Comparison of ENCODE assay signal across 19 cellular contexts in the genomic region with DNA sequence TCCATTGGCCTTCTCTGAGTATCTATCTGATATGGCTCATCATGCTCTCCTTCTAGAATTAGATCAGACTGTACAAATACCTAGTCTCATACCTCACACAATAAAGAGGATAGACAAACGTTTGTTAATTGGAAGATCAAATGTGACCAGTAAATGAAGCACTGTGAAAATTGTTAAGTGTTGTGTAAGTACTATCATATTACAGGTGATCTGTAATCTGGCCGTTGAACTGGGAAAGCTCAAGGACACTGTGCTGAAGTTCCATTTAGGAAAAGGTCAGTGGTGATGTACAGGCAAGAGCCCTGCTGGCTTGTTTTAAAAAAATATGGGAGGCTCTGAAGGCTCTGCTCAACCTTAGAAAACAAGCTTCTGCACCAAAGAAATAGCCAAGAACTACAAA. TPM values are rescaled to one million over a fixed set of nuclear protein-coding genes. Genes with fewer than 3 reads are reported as not detected.
DNase-seq lines count a peak whose midpoint lies in the region; ATAC-seq and TF ChIP-seq lines count a peak whose summit lies in the region.
"Had no signal": no experiment of that assay in that cellular context is flagged by ENCODE, and none has a peak within 500 bp of the region (broad histone marks: within the 10 kb centered on the region; RNA-seq: fewer than 3 reads in every experiment).

No MANE protein-coding gene starts in this region.

- DNase-seq in activated CD8-positive, alpha-beta T cell treated with anti-CD3 and anti-CD28 coated beads for 36 hours, result no peak
- DNase-seq in activated CD8-positive, alpha-beta T cell treated with anti-CD3 and anti-CD28 coated beads, Interleukin-2, amount 10 ng/mL, durations not matched to agents 7 days and 5 days, result no peak
- DNase-seq in NCI-H146 treated with DMSO at 0.1 percent for 48 hours (lab: John Stamatoyannopoulos, UW; ENCODE audit: unreplicated experiment) (peak; percentile 12), psoas muscle (no peak), prostate gland (ENCODE audit: low spot score) (no peak), WTC11 (ENCODE audit: low spot score) (no peak), NCI-H187 treated with DMSO at 0.1 percent for 48 hours (lab: John Stamatoyannopoulos, UW) (no peak)
- DNase-seq: activated naive CD4-positive, alpha-beta T cell treated with anti-CD3 and anti-CD28 coated beads for 36 hours; foreskin keratinocyte; left colon; mucosa of descending colon; NCI-H345; sigmoid colon; stimulated activated CD4-positive, alpha-beta T cell treated with anti-CD3 and anti-CD28 coated beads, Interleukin-2, amount 100 ng/mL, for 48 hours had no signal

- CTCF ChIA-PET in activated CD8-positive, alpha-beta T cell treated with anti-CD3 and anti-CD28 coated beads for 36 hours (lab: Charles Lee), result no interaction called here
- CTCF ChIA-PET in activated CD8-positive, alpha-beta T cell treated with anti-CD3 and anti-CD28 coated beads, Interleukin-2, amount 10 ng/mL, durations not matched to agents 7 days and 5 days (lab: Charles Lee), result no interaction called here
- CTCF ChIA-PET in WTC11 (lab: Charles Lee), result no interaction called here

- no peaks in the 10 kb centered on the region for H3K9me3 ChIP-seq in psoas muscle
- H3K9me3 ChIP-seq in prostate gland, result no peaks in the 10 kb centered on the region
- H3K9me3 ChIP-seq: mucosa of descending colon, sigmoid colon, SJSA1 had no signal

- peaks cover 54% of the 10 kb centered on the region for H3K4me1 ChIP-seq in psoas muscle
- no peaks in the 10 kb centered on the region for H3K4me1 ChIP-seq in prostate gland (replicated peaks)
- H3K4me1 ChIP-seq: SJSA1 had no signal

- H3K36me3 ChIP-seq in psoas muscle (ENCODE audit: insufficient read depth in 1 of 2, low read depth in 1 of 2), result peaks cover 2 to 65% of the 10 kb centered on the region in 2 donors
- no peaks in the 10 kb centered on the region for H3K36me3 ChIP-seq in prostate gland

- H3K9me3 Mint-ChIP-seq in activated CD8-positive, alpha-beta T cell treated with anti-CD3 and anti-CD28 coated beads for 36 hours, result no peaks in the 10 kb centered on the region
- H3K9me3 Mint-ChIP-seq in activated CD8-positive, alpha-beta T cell treated with anti-CD3 and anti-CD28 coated beads, Interleukin-2, amount 10 ng/mL, durations not matched to agents 7 days and 5 days (ENCODE audit: insufficient read depth), result no peaks in the 10 kb centered on the region
- H3K9me3 Mint-ChIP-seq in activated naive CD8-positive, alpha-beta T cell (ENCODE audit: low read depth), result no peaks in the 10 kb centered on the region
- H3K9me3 Mint-ChIP-seq in WTC11, result no peaks in the 10 kb centered on the region
- H3K9me3 Mint-ChIP-seq: activated naive CD4-positive, alpha-beta T cell treated with anti-CD3 and anti-CD28 coated beads for 36 hours had no signal

- no peak overlapping the region for H3K4me3 Mint-ChIP-seq in activated CD8-positive, alpha-beta T cell treated with anti-CD3 and anti-CD28 coated beads for 36 hours
- no peak overlapping the region for H3K4me3 Mint-ChIP-seq in activated CD8-positive, alpha-beta T cell treated with anti-CD3 and anti-CD28 coated beads, Interleukin-2, amount 10 ng/mL, durations not matched to agents 7 days and 5 days
- no peak overlapping the region for H3K4me3 Mint-ChIP-seq in activated naive CD8-positive, alpha-beta T cell
- no peak overlapping the region for H3K4me3 Mint-ChIP-seq in WTC11
- H3K4me3 Mint-ChIP-seq: activated naive CD4-positive, alpha-beta T cell treated with anti-CD3 and anti-CD28 coated beads for 36 hours had no signal

- peak overlapping the region; percentile 4 for H3K27ac Mint-ChIP-seq in activated CD8-positive, alpha-beta T cell treated with anti-CD3 and anti-CD28 coated beads for 36 hours
- no peak overlapping the region for H3K27ac Mint-ChIP-seq in activated CD8-positive, alpha-beta T cell treated with anti-CD3 and anti-CD28 coated beads, Interleukin-2, amount 10 ng/mL, durations not matched to agents 7 days and 5 days
- peak overlapping the region; percentile 76 for H3K27ac Mint-ChIP-seq in activated naive CD8-positive, alpha-beta T cell
- no peak overlapping the region for H3K27ac Mint-ChIP-seq in WTC11
- H3K27ac Mint-ChIP-seq: activated naive CD4-positive, alpha-beta T cell treated with anti-CD3 and anti-CD28 coated beads for 36 hours had no signal

- 28 to 38% (median 28%) methylated on average over 2 of the region's 2 CpGs for WGBS in psoas muscle, 3 donors
- 44% methylated on average over 2 of the region's 2 CpGs for WGBS in prostate gland

- intact Hi-C loops in activated CD8-positive, alpha-beta T cell treated with anti-CD3 and anti-CD28 coated beads for 36 hours (cut with micrococcal nuclease), result no loop called here
- intact Hi-C loops in psoas muscle (cut with DNase I), result loop anchor here in 1 of 2 donors (2.0 kb wide), 1 partner anchor 14 kb away; no protein-coding TSS in a partner anchor
- intact Hi-C loops in prostate gland (cut with DNase I), result no loop called here

- H3K27me3 ChIP-seq in psoas muscle (ENCODE audit: insufficient read depth in 3 of 3, low read length in 2 of 3) (no peaks in the 10 kb centered on the region), prostate gland (replicated peaks; ENCODE audit: insufficient read depth) (no peaks in the 10 kb centered on the region)
- H3K27me3 ChIP-seq: foreskin keratinocyte, sigmoid colon, SJSA1 had no signal

- H3K4me1 Mint-ChIP-seq in activated CD8-positive, alpha-beta T cell treated with anti-CD3 and anti-CD28 coated beads for 36 hours (ENCODE audit: low read depth), result peaks cover 29% of the 10 kb centered on the region
- H3K4me1 Mint-ChIP-seq in activated CD8-positive, alpha-beta T cell treated with anti-CD3 and anti-CD28 coated beads, Interleukin-2, amount 10 ng/mL, durations not matched to agents 7 days and 5 days (ENCODE audit: low read depth), result peaks cover 22% of the 10 kb centered on the region
- peaks cover 41% of the 10 kb centered on the region for H3K4me1 Mint-ChIP-seq in activated naive CD8-positive, alpha-beta T cell (ENCODE audit: low read depth)
- peaks cover 6% of the 10 kb centered on the region for H3K4me1 Mint-ChIP-seq in WTC11

- no peak overlapping the region for H3K4me3 ChIP-seq in psoas muscle
- H3K4me3 ChIP-seq in prostate gland, result no peak overlapping the region
- H3K4me3 ChIP-seq: coronary artery, GM12878, mucosa of descending colon, sigmoid colon, SJSA1 had no signal

- peak overlapping the region; percentile 88 for H3K27ac ChIP-seq in psoas muscle
- no peak overlapping the region for H3K27ac ChIP-seq in prostate gland
- H3K27ac ChIP-seq: coronary artery, foreskin keratinocyte, sigmoid colon, SJSA1 had no signal

- POLR2A ChIA-PET in activated CD8-positive, alpha-beta T cell treated with anti-CD3 and anti-CD28 coated beads for 36 hours (lab: Charles Lee), result no interaction called here
- POLR2A ChIA-PET in activated CD8-positive, alpha-beta T cell treated with anti-CD3 and anti-CD28 coated beads, Interleukin-2, amount 10 ng/mL, durations not matched to agents 7 days and 5 days (lab: Charles Lee), result no interaction called here
- POLR2A ChIA-PET in WTC11 (lab: Charles Lee), result no interaction called here

- H3K27me3 Mint-ChIP-seq in activated CD8-positive, alpha-beta T cell treated with anti-CD3 and anti-CD28 coated beads for 36 hours, result no peaks in the 10 kb centered on the region
- H3K27me3 Mint-ChIP-seq in activated CD8-positive, alpha-beta T cell treated with anti-CD3 and anti-CD28 coated beads, Interleukin-2, amount 10 ng/mL, durations not matched to agents 7 days and 5 days (ENCODE audit: low read depth), result no peaks in the 10 kb centered on the region
- H3K27me3 Mint-ChIP-seq in activated naive CD8-positive, alpha-beta T cell, result no peaks in the 10 kb centered on the region
- H3K27me3 Mint-ChIP-seq in WTC11 (ENCODE audit: low read depth), result no peaks in the 10 kb centered on the region

- no peak for ATAC-seq in activated CD8-positive, alpha-beta T cell treated with anti-CD3 and anti-CD28 coated beads for 36 hours
- ATAC-seq in activated CD8-positive, alpha-beta T cell treated with anti-CD3 and anti-CD28 coated beads, Interleukin-2, amount 10 ng/mL, durations not matched to agents 7 days and 5 days, result no peak
- ATAC-seq in psoas muscle (peak; percentile 43 to 62 (median 58)), WTC11 (no peak)
- ATAC-seq: activated CD4-positive, CD25-positive, alpha-beta regulatory T cell treated with anti-CD3 and anti-CD28 coated beads, Interleukin-2, amount 50 U/mL, for 24 hours; foreskin keratinocyte; GM12878; left colon; mucosa of descending colon had no signal

- no peak for TF ChIP-seq POLR2A in prostate gland (IDR thresholded peaks at IDR 0.05)

- TF ChIP-seq CTCF in activated CD8-positive, alpha-beta T cell treated with anti-CD3 and anti-CD28 coated beads for 36 hours (IDR thresholded peaks at IDR 0.05), result no peak
- no peak for TF ChIP-seq CTCF in psoas muscle (IDR thresholded peaks at IDR 0.05)
- no peak for TF ChIP-seq CTCF in prostate gland (IDR thresholded peaks at IDR 0.05)
- no peak for TF ChIP-seq CTCF in WTC11 (IDR thresholded peaks at IDR 0.05)

- H3K36me3 Mint-ChIP-seq in activated CD8-positive, alpha-beta T cell treated with anti-CD3 and anti-CD28 coated beads for 36 hours (ENCODE audit: low read depth), result peaks cover 38% of the 10 kb centered on the region
- peaks cover 51% of the 10 kb centered on the region for H3K36me3 Mint-ChIP-seq in activated CD8-positive, alpha-beta T cell treated with anti-CD3 and anti-CD28 coated beads, Interleukin-2, amount 10 ng/mL, durations not matched to agents 7 days and 5 days (ENCODE audit: low read depth)
- H3K36me3 Mint-ChIP-seq in activated naive CD8-positive, alpha-beta T cell, result peaks cover 15% of the 10 kb centered on the region
- H3K36me3 Mint-ChIP-seq in WTC11, result peaks cover 6% of the 10 kb centered on the region

TF ChIP-seq in WTC11, 78 proteins besides CTCF, POLR2A, EP300 and RAD21 (continues in another document):
- no peak for TF ChIP-seq ESRRA (CRISPR knock-in tag; IDR thresholded peaks at IDR 0.05; ENCODE audit: borderline replicate concordance)
- TF ChIP-seq, protein P1, sequence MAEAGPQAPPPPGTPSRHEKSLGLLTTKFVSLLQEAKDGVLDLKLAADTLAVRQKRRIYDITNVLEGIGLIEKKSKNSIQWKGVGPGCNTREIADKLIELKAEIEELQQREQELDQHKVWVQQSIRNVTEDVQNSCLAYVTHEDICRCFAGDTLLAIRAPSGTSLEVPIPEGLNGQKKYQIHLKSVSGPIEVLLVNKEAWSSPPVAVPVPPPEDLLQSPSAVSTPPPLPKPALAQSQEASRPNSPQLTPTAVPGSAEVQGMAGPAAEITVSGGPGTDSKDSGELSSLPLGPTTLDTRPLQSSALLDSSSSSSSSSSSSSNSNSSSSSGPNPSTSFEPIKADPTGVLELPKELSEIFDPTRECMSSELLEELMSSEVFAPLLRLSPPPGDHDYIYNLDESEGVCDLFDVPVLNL (CRISPR knock-in tag; IDR thresholded peaks at IDR 0.05; ENCODE audit: borderline replicate concordance, low read depth), result no peak

RNA-seq across cellular contexts. Expression of gene CORO6, which starts 38.5 kb away (rescaled TPM):
- 10 to 100 TPM; 11.6 to 13.0 TPM for total RNA-seq in activated CD8-positive, alpha-beta T cell treated with anti-CD3 and anti-CD28 coated beads for 36 hours
- 1 to 10 TPM; 6.2 to 6.3 TPM for total RNA-seq in activated CD8-positive, alpha-beta T cell treated with anti-CD3 and anti-CD28 coated beads, Interleukin-2, amount 10 ng/mL, durations not matched to agents 7 days and 5 days
- total RNA-seq in psoas muscle (100 to 1,000 TPM; 478 to 710 (median 557) TPM), prostate gland (10 to 100 TPM; 23.4 to 33.5 TPM), WTC11 (2021) (6.4 to 8.9 TPM (median 7.5 TPM) in 3 replicates)
- polyA plus RNA-seq in psoas muscle, result 100 to 1,000 TPM; 182 to 495 (median 236) TPM

Comparison
In these comparisons a context has a peak if more than half of its experiments do, and no peak if none do; other contexts are left out.
1. H3K27ac Mint-ChIP-seq: peak in activated CD8-positive, alpha-beta T cell treated with anti-CD3 and anti-CD28 coated beads for 36 hours (single experiment) and activated naive CD8-positive, alpha-beta T cell (single experiment); none in activated CD8-positive, alpha-beta T cell treated with anti-CD3 and anti-CD28 coated beads, Interleukin-2, amount 10 ng/mL, durations not matched to agents 7 days and 5 days (single experiment) and WTC11 (single experiment).
2. ATAC-seq: peak in psoas muscle (4 of 4); none in activated CD8-positive, alpha-beta T cell treated with anti-CD3 and anti-CD28 coated beads for 36 hours (single experiment), activated CD8-positive, alpha-beta T cell treated with anti-CD3 and anti-CD28 coated beads, Interleukin-2, amount 10 ng/mL, durations not matched to agents 7 days and 5 days (single experiment) and WTC11 (single experiment).
3. RNA of gene CORO6, which starts 38.5 kb away (total RNA-seq): 478 to 710 TPM in psoas muscle; 23.4 to 33.5 TPM in prostate gland, 11.6 to 13.0 TPM in activated CD8-positive, alpha-beta T cell treated with anti-CD3 and anti-CD28 coated beads for 36 hours, 6.4 to 8.9 TPM in WTC11 and 6.2 to 6.3 TPM in activated CD8-positive, alpha-beta T cell treated with anti-CD3 and anti-CD28 coated beads, Interleukin-2, amount 10 ng/mL, durations not matched to agents 7 days and 5 days; every median in the first group is over 10 times any median in the second.